In genomic region chr7:157377436-157378124, GRCh38 we compare ENCODE assay signal across 18 cellular contexts. TPM values are rescaled to one million over a fixed set of nuclear protein-coding genes. Genes with fewer than 3 reads are reported as not detected.
DNase-seq lines count a peak whose midpoint lies in the region; ATAC-seq and TF ChIP-seq lines count a peak whose summit lies in the region.
"Had no signal": no experiment of that assay in that cellular context is flagged by ENCODE, and none has a peak within 500 bp of the region (broad histone marks: within the 10 kb centered on the region; RNA-seq: fewer than 3 reads in every experiment).

No MANE protein-coding gene starts in this region.

- H3K9me3 Mint-ChIP-seq in CD4-positive, CD25-positive, alpha-beta regulatory T cell: no peaks in the 10 kb centered on the region
- H3K9me3 Mint-ChIP-seq in CD4-positive, alpha-beta memory T cell: no peaks in the 10 kb centered on the region
- H3K9me3 Mint-ChIP-seq in central memory CD8-positive, alpha-beta T cell: no peaks in the 10 kb centered on the region
- H3K9me3 Mint-ChIP-seq: memory B cell; natural killer cell treated with Interleukin-12 subunit alpha and Interleukin-12 subunit beta and Interleukin-15 and Interleukin-18, amount 100 ng/mL, for 72 hours had no signal

- H3K27me3 ChIP-seq in CD4-positive, CD25-positive, alpha-beta regulatory T cell (ENCODE audit: control insufficient read depth, insufficient read depth, low read length): no peaks in the 10 kb centered on the region
- no peaks in the 10 kb centered on the region for H3K27me3 ChIP-seq in CD4-positive, alpha-beta memory T cell (ENCODE audit: insufficient read depth, low read length)
- H3K27me3 ChIP-seq in mesendoderm (ENCODE audit: insufficient read depth, low read length, poor library complexity): no peaks in the 10 kb centered on the region

- H3K18ac ChIP-seq in mesendoderm (ENCODE audit: low read length): no peak overlapping the region

- no peak overlapping the region for H3K56ac ChIP-seq in mesendoderm (ENCODE audit: low read length)

- H2BK5ac ChIP-seq in mesendoderm (ENCODE audit: low read length): no peak overlapping the region

- no peak overlapping the region for H3K4me3 Mint-ChIP-seq in CD4-positive, CD25-positive, alpha-beta regulatory T cell
- H3K4me3 Mint-ChIP-seq in CD4-positive, alpha-beta memory T cell: no peak overlapping the region
- no peak overlapping the region for H3K4me3 Mint-ChIP-seq in central memory CD8-positive, alpha-beta T cell
- H3K4me3 Mint-ChIP-seq: B cell; memory B cell; natural killer cell treated with Interleukin-12 subunit alpha and Interleukin-12 subunit beta and Interleukin-15 and Interleukin-18, amount 100 ng/mL, for 72 hours had no signal

- no peak for DNase-seq in CD4-positive, CD25-positive, alpha-beta regulatory T cell
- DNase-seq in CD4-positive, alpha-beta memory T cell: no peak
- no peak for DNase-seq in central memory CD8-positive, alpha-beta T cell (ENCODE audit: low spot score in 2 of 2)
- peak; percentile 38 for DNase-seq in mesendoderm
- DNase-seq in AG08396 (ENCODE audit: low spot score): no peak
- DNase-seq in GM20000 (ENCODE audit: low spot score): no peak
- no peak for DNase-seq in GM19238 (ENCODE audit: insufficient read length, low spot score)
- DNase-seq: activated CD4-positive, CD25-positive, alpha-beta regulatory T cell; activated gamma-delta T cell; cerebellar nuclear complex; islet precursor cell; NCI-H748 treated with DMSO at 0.1 percent for 48 hours; SIG-M5 had no signal

- H3K23ac ChIP-seq in mesendoderm (ENCODE audit: low read length): no peak overlapping the region

- WGBS in mesendoderm (ENCODE audit: extremely low coverage, insufficient coverage, low lambda C conversion rate): no CpG with 5 or more reads among the region's 11 CpGs

- no peak overlapping the region for H3K4ac ChIP-seq in mesendoderm (ENCODE audit: low read depth, low read length)

- H3K27me3 Mint-ChIP-seq in CD4-positive, CD25-positive, alpha-beta regulatory T cell: no peaks in the 10 kb centered on the region
- no peaks in the 10 kb centered on the region for H3K27me3 Mint-ChIP-seq in CD4-positive, alpha-beta memory T cell
- no peaks in the 10 kb centered on the region for H3K27me3 Mint-ChIP-seq in central memory CD8-positive, alpha-beta T cell
- H3K27me3 Mint-ChIP-seq: B cell; memory B cell; natural killer cell treated with Interleukin-12 subunit alpha and Interleukin-12 subunit beta and Interleukin-15 and Interleukin-18, amount 100 ng/mL, for 72 hours had no signal

- H4K8ac ChIP-seq in mesendoderm (ENCODE audit: low read depth, low read length): no peak overlapping the region

- peaks cover 46% of the 10 kb centered on the region for H3K36me3 ChIP-seq in CD4-positive, CD25-positive, alpha-beta regulatory T cell (ENCODE audit: control insufficient read depth, insufficient read depth, low read length)
- peaks cover 14% of the 10 kb centered on the region for H3K36me3 ChIP-seq in CD4-positive, alpha-beta memory T cell (ENCODE audit: insufficient read depth, low read length)
- H3K36me3 ChIP-seq in mesendoderm (ENCODE audit: control insufficient read depth, insufficient read depth, low read length): peaks cover 3% of the 10 kb centered on the region

- intact Hi-C loops in CD4-positive, alpha-beta memory T cell (cut with micrococcal nuclease): no loop called here

- H3K9ac ChIP-seq in mesendoderm (ENCODE audit: low read length): no peak overlapping the region

- no peak overlapping the region for H4K5ac ChIP-seq in mesendoderm (ENCODE audit: low read length)

- H3K9me3 ChIP-seq in CD4-positive, CD25-positive, alpha-beta regulatory T cell (ENCODE audit: control insufficient read depth in 2 of 2, low read length in 2 of 2): no peaks in the 10 kb centered on the region
- no peaks in the 10 kb centered on the region for H3K9me3 ChIP-seq in CD4-positive, alpha-beta memory T cell (ENCODE audit: control insufficient read depth in 1 of 2, low read length in 2 of 2)
- H3K9me3 ChIP-seq: HAP-1 had no signal

- H3K36me3 Mint-ChIP-seq in CD4-positive, CD25-positive, alpha-beta regulatory T cell: peaks cover 37% of the 10 kb centered on the region
- peaks cover 20 to 70% of the 10 kb centered on the region in 2 donors for H3K36me3 Mint-ChIP-seq in CD4-positive, alpha-beta memory T cell
- H3K36me3 Mint-ChIP-seq in central memory CD8-positive, alpha-beta T cell (ENCODE audit: insufficient read depth): peaks cover 53% of the 10 kb centered on the region

- POLR2A ChIA-PET in CD4-positive, alpha-beta memory T cell (lab: Charles Lee; ENCODE audit: partially characterized antibody): no interaction called here

- no peak for TF ChIP-seq CTCF in GM20000 (IDR thresholded peaks at IDR 0.05; ENCODE audit: extremely low read depth, missing control alignments)

- CTCF ChIA-PET in CD4-positive, alpha-beta memory T cell (lab: Charles Lee; ENCODE audit: partially characterized antibody): interaction anchor here (1.3 kb wide), 1 partner anchor 49 kb away, joined by 3 read pairs; no protein-coding TSS in a partner anchor

- H3K27ac ChIP-seq in CD4-positive, CD25-positive, alpha-beta regulatory T cell (ENCODE audit: insufficient read depth, low read length, poor library complexity, severe bottlenecking): no peak overlapping the region
- H3K27ac ChIP-seq in CD4-positive, alpha-beta memory T cell (ENCODE audit: low read depth, low read length): no peak overlapping the region
- H3K27ac ChIP-seq in mesendoderm (ENCODE audit: low read depth, low read length): no peak overlapping the region

- H3K4me1 ChIP-seq in CD4-positive, CD25-positive, alpha-beta regulatory T cell (ENCODE audit: control insufficient read depth, insufficient read depth, low read length, poor library complexity, severe bottlenecking): peaks cover 17% of the 10 kb centered on the region
- H3K4me1 ChIP-seq in CD4-positive, alpha-beta memory T cell (ENCODE audit: insufficient read depth, low read length): peaks cover 39% of the 10 kb centered on the region
- no peaks in the 10 kb centered on the region for H3K4me1 ChIP-seq in mesendoderm (ENCODE audit: control insufficient read depth, low read depth, low read length)
- H3K4me1 ChIP-seq: HAP-1 had no signal

- H2BK120ac ChIP-seq in mesendoderm (ENCODE audit: low read depth, low read length): no peak overlapping the region

- peaks cover 22 to 66% (median 45%) of the 10 kb centered on the region in 4 donors for H3K4me1 Mint-ChIP-seq in CD4-positive, CD25-positive, alpha-beta regulatory T cell
- H3K4me1 Mint-ChIP-seq in CD4-positive, alpha-beta memory T cell: peaks cover 50 to 77% (median 62%) of the 10 kb centered on the region in 4 donors
- peaks cover 77% of the 10 kb centered on the region for H3K4me1 Mint-ChIP-seq in central memory CD8-positive, alpha-beta T cell

- no peak overlapping the region for H3K4me3 ChIP-seq in CD4-positive, CD25-positive, alpha-beta regulatory T cell (ENCODE audit: low read depth, low read length)
- H3K4me3 ChIP-seq in CD4-positive, alpha-beta memory T cell (ENCODE audit: low read length in 2 of 2): no peak overlapping the region
- no peak overlapping the region for H3K4me3 ChIP-seq in mesendoderm (ENCODE audit: low read length)
- H3K4me3 ChIP-seq: HAP-1 had no signal

- ATAC-seq in CD4-positive, CD25-positive, alpha-beta regulatory T cell (ENCODE audit: low read depth in 2 of 2): no peak
- no peak for ATAC-seq in central memory CD8-positive, alpha-beta T cell (replicated peaks; ENCODE audit: extremely low read depth, poor library complexity, severe bottlenecking)
- ATAC-seq in GM19035 (IDR thresholded peaks at IDR 0.05; ENCODE audit: unreplicated experiment): no peak

- H3K79me2 ChIP-seq in mesendoderm (ENCODE audit: control insufficient read depth, insufficient read depth, low read length): peaks cover 73% of the 10 kb centered on the region

- no peak overlapping the region for H3K4me2 ChIP-seq in mesendoderm (ENCODE audit: low read length)

- no peak overlapping the region for H2AK5ac ChIP-seq in mesendoderm (ENCODE audit: low read length)

- no peak overlapping the region for H2BK15ac ChIP-seq in mesendoderm (replicated peaks; ENCODE audit: low read depth)

- peaks cover 39% of the 10 kb centered on the region for H3K79me1 ChIP-seq in mesendoderm (ENCODE audit: low read length)

- peak overlapping the region in 2 of 3 donors; percentile 65 to 78 for H3K27ac Mint-ChIP-seq in CD4-positive, CD25-positive, alpha-beta regulatory T cell
- H3K27ac Mint-ChIP-seq in CD4-positive, alpha-beta memory T cell: peak overlapping the region in 6 of 7 donors; percentile 16 to 79 (median 40)
- peak overlapping the region; percentile 57 for H3K27ac Mint-ChIP-seq in central memory CD8-positive, alpha-beta T cell (ENCODE audit: low read depth)
- H3K27ac Mint-ChIP-seq: B cell had no signal

RNA-seq across cellular contexts. Expression of gene DNAJB6, which starts 40.8 kb away (rescaled TPM):
- 250 TPM for total RNA-seq in CD4-positive, CD25-positive, alpha-beta regulatory T cell
- 100 to 1,000 TPM; 115 to 123 (median 119) TPM for polyA plus RNA-seq in CD4-positive, CD25-positive, alpha-beta regulatory T cell
- 10 to 100 TPM; 85.6 to 90.1 TPM for total RNA-seq in CD4-positive, alpha-beta memory T cell
- polyA plus RNA-seq in CD4-positive, alpha-beta memory T cell: 100 to 1,000 TPM; 116 to 169 TPM
- polyA plus RNA-seq in mesendoderm (2013, experiment 1 of 2): 222 TPM
- 221 TPM for polyA plus RNA-seq in mesendoderm (2013, experiment 2 of 2)
